30 cellular contexts compared by ENCODE assay signal in the genomic region with DNA sequence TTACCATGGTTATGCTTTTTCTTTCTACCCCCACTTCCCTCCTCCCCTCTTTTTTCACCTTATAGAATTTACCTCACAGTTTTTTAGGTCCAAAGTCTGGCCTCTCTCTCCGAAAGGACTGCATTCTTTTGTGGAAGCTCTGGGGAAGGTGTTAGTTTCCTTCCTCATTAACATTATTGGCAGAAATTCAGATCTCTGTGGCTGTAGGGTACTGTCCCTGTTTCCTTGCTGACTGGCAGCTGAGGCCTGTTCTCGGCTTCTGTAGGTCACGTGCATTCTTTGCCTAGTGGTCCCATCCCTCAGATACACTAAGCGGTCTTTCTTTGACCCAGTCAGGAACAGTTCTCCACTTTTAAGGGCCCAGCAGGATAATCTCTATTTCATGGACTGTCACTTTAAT.
"Had no signal": no experiment of that assay in that cellular context is flagged by ENCODE, and none has a peak within 500 bp of the region (broad histone marks: within the 10 kb centered on the region; RNA-seq: fewer than 3 reads in every experiment).

No MANE protein-coding gene starts in this region.

- DNase-seq: activated CD4-positive, alpha-beta T cell treated with anti-CD3 and anti-CD28 coated beads for 36 hours; activated CD4-positive, alpha-beta T cell treated with anti-CD3 and anti-CD28 coated beads, Interleukin-2, amount 50 U/mL, for 48 hours; activated CD4-positive, CD25-positive, alpha-beta regulatory T cell; activated CD8-positive, alpha-beta memory T cell treated with anti-CD3 and anti-CD28 coated beads, Interleukin-2, amount 50 U/mL, for 48 hours; activated gamma-delta T cell; activated naive CD4-positive, alpha-beta T cell treated with anti-CD3 and anti-CD28 coated beads, Interleukin-2, amount 50 U/mL, for 16 hours; activated T-cell treated with anti-CD3 and anti-CD28 coated beads, Interleukin-2, amount 50 U/mL, for 24 hours; anterior cingulate cortex; endodermal cell; foreskin fibroblast; head of caudate nucleus; hippocampal formation; left colon; mammary epithelial cell; naive B cell; nucleus accumbens; psoas muscle; sigmoid colon; stimulated activated CD4-positive, alpha-beta T cell treated with anti-CD3 and anti-CD28 coated beads, Interleukin-15, amount 100 ng/mL, for 24 hours; stimulated activated CD4-positive, alpha-beta T cell treated with anti-CD3 and anti-CD28 coated beads, Interleukin-2, amount 100 ng/mL, for 24 hours; stimulated activated naive CD4-positive, alpha-beta T cell treated with Interleukin-2 at 50 U/mL for 16 hours; substantia nigra; T-helper 17 cell; T1000; uterus had no signal

- H3K4me3 Mint-ChIP-seq: activated CD4-positive, alpha-beta T cell treated with anti-CD3 and anti-CD28 coated beads for 36 hours; activated T-cell treated with anti-CD3 and anti-CD28 coated beads, Interleukin-2, amount 50 U/mL, for 24 hours; central memory CD8-positive, alpha-beta T cell; dendritic cell treated with granulocyte-macrophage colony-stimulating factor and Interleukin-4, amounts not matched to agents 40 ng/mL and 50 ng/mL, for 4 days; endodermal cell; mesothelial cell of epicardium; naive B cell; T-helper 17 cell; type B pancreatic cell had no signal

- H3K9me3 Mint-ChIP-seq: activated T-cell treated with anti-CD3 and anti-CD28 coated beads, Interleukin-2, amount 50 U/mL, for 24 hours; central memory CD8-positive, alpha-beta T cell; dendritic cell treated with granulocyte-macrophage colony-stimulating factor and Interleukin-4, amounts not matched to agents 40 ng/mL and 50 ng/mL, for 4 days; endodermal cell; mesothelial cell of epicardium; naive B cell; type B pancreatic cell had no signal

- H3K27ac Mint-ChIP-seq: activated CD4-positive, alpha-beta T cell treated with anti-CD3 and anti-CD28 coated beads for 36 hours; activated T-cell treated with anti-CD3 and anti-CD28 coated beads, Interleukin-2, amount 50 U/mL, for 24 hours; dendritic cell treated with granulocyte-macrophage colony-stimulating factor and Interleukin-4, amounts not matched to agents 40 ng/mL and 50 ng/mL, for 4 days; endodermal cell; mesothelial cell of epicardium; naive B cell; T-helper 17 cell; type B pancreatic cell had no signal

- H3K36me3 Mint-ChIP-seq: mesothelial cell of epicardium, naive B cell, type B pancreatic cell had no signal

- H3K4me1 Mint-ChIP-seq: endodermal cell, mesothelial cell of epicardium had no signal

- ATAC-seq: activated CD4-positive, alpha-beta T cell treated with anti-CD3 and anti-CD28 coated beads for 36 hours; esophagus mucosa; left colon; psoas muscle; T-helper 17 cell had no signal

- H3K27me3 Mint-ChIP-seq: activated CD4-positive, alpha-beta T cell treated with anti-CD3 and anti-CD28 coated beads for 36 hours; activated T-cell treated with anti-CD3 and anti-CD28 coated beads, Interleukin-2, amount 50 U/mL, for 24 hours; central memory CD8-positive, alpha-beta T cell; dendritic cell treated with granulocyte-macrophage colony-stimulating factor and Interleukin-4, amounts not matched to agents 40 ng/mL and 50 ng/mL, for 4 days; naive B cell; T-helper 17 cell; type B pancreatic cell had no signal
